ENCODE assay signal across 20 cellular contexts in the genomic region with DNA sequence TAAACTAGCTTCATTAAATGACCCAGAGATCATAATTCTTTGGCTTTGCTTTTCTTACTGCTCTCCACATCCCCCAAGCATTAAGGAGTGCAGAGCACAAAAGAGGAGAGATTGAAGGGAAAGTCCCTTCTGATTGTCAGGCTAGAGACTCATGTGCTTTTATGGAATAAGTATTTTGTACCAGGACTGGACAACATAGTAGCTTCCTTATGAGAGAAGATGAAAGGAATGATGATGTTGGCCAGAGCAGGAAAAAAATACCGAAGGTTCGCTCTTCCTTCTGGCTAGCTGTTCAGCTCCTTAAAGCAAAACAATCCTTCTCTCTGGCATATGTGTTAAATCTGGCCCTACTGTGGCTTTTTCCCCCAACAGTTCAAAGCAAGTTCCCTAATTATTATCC. TPM values are rescaled to one million over a fixed set of nuclear protein-coding genes. Genes with fewer than 3 reads are reported as not detected.
"Had no signal": no experiment of that assay in that cellular context is flagged by ENCODE, and none has a peak within 500 bp of the region (broad histone marks: within the 10 kb centered on the region; RNA-seq: fewer than 3 reads in every experiment).

No MANE protein-coding gene starts in this region.

- H3K36me3 ChIP-seq: colonic mucosa, heart left ventricle, prostate gland, tibial nerve had no signal

- H3K27me3 ChIP-seq: body of pancreas, colonic mucosa, foreskin keratinocyte, heart left ventricle, tibial nerve had no signal

- H3K27ac ChIP-seq: body of pancreas, colonic mucosa, foreskin keratinocyte, tibial nerve had no signal

- H3K9me3 ChIP-seq: colonic mucosa, prostate gland had no signal

- H3K4me3 ChIP-seq: body of pancreas, colonic mucosa, heart left ventricle, prostate gland, tibial nerve had no signal

- DNase-seq: activated CD4-positive, alpha-beta T cell treated with anti-CD3 and anti-CD28 coated beads for 36 hours; activated CD4-positive, CD25-positive, alpha-beta regulatory T cell; activated CD8-positive, alpha-beta memory T cell treated with anti-CD3 and anti-CD28 coated beads, Interleukin-2, amount 10 ng/mL, durations not matched to agents 7 days and 5 days; activated CD8-positive, alpha-beta T cell treated with anti-CD3 and anti-CD28 coated beads, Interleukin-2, amount 10 ng/mL, durations not matched to agents 7 days and 5 days; activated T-cell treated with anti-CD3 and anti-CD28 coated beads, Interleukin-2, amount 50 U/mL, for 48 hours; body of pancreas; colonic mucosa; effector CD8-positive, alpha-beta T cell; heart left ventricle; hypothalamus; immature natural killer cell; kidney; stimulated activated CD4-positive, alpha-beta T cell treated with anti-CD3 and anti-CD28 coated beads, Interleukin-15, amount 100 ng/mL, for 24 hours; stimulated activated CD4-positive, alpha-beta T cell treated with anti-CD3 and anti-CD28 coated beads, Interleukin-2, amount 100 ng/mL, for 24 hours; stimulated activated naive CD4-positive, alpha-beta T cell; T-helper 1 cell had no signal

- H3K4me1 ChIP-seq: body of pancreas, colonic mucosa, heart left ventricle, prostate gland, tibial nerve had no signal

RNA-seq across cellular contexts. Expression of gene HOPX, which starts 53.1 kb away (rescaled TPM):
- total RNA-seq: epithelial cell of proximal tubule had no signal
